1 cellular context compared by ENCODE assay signal in genomic region chr11:67441731-67442401, GRCh38.
A peak's percentile ranks its signal among the peaks of the same experiment; 100 is the strongest.
TF ChIP-seq lines count a peak whose summit lies in the region.

No MANE protein-coding gene starts in this region.

TF ChIP-seq in GM12878, 131 proteins besides CTCF, POLR2A, EP300 and RAD21:
- TF ChIP-seq REST (IDR thresholded peaks at IDR 0.05; ENCODE audit: low read depth, low read length) (no peak), HDGF (IDR thresholded peaks at IDR 0.05) (0 out of 2 replicates have a peak, but pooled peaks have one; percentile 15), MLLT1 (IDR thresholded peaks at IDR 0.05) (peak; percentile 84), TCF3 (IDR thresholded peaks at IDR 0.05; ENCODE audit: borderline replicate concordance, insufficient read depth, low read depth, low read length) (0 out of 2 replicates have a peak, but pooled peaks have one; percentile 9), ZBTB11 (CRISPR knock-in tag; IDR thresholded peaks at IDR 0.05) (no peak)
